Comparison of ENCODE assay signal across 8 cellular contexts in genomic region chr9:74379718-74380117, GRCh38.
A peak's percentile ranks its signal among the peaks of the same experiment; 100 is the strongest.
DNase-seq lines count a peak whose midpoint lies in the region; ATAC-seq and TF ChIP-seq lines count a peak whose summit lies in the region.

No MANE protein-coding gene starts in this region.

- no peak for DNase-seq in AG09319 (ENCODE audit: extremely low read depth, low read depth)
- peak; percentile 14 for DNase-seq in HS-5 (ENCODE audit: low read depth)
- DNase-seq in RPMI8226, result peak; percentile 12
- peak; percentile 67 for DNase-seq in hepatocyte (ENCODE audit: low spot score)
- no peak for DNase-seq in NOMO-1 (lab: John Stamatoyannopoulos, UW; ENCODE audit: unreplicated experiment in 2 of 2)
- DNase-seq in medulla oblongata (ENCODE audit: extremely low spot score), result no peak
- no peak for DNase-seq in ascending aorta (ENCODE audit: low spot score in 2 of 2)

- TF ChIP-seq CTCF in AG09319 (IDR thresholded peaks at IDR 0.05; ENCODE audit: low read depth, low read length), result peak; percentile 3; the same call in 1 of the 2 replicates
- peak; percentile 51 for TF ChIP-seq CTCF in hepatocyte (IDR thresholded peaks at IDR 0.05; ENCODE audit: poor library complexity)
- TF ChIP-seq CTCF in ascending aorta (IDR thresholded peaks at IDR 0.05), result no peak

- no peak overlapping the region for H3K27ac ChIP-seq in hepatocyte
- no peak overlapping the region for H3K27ac ChIP-seq in ascending aorta

- H3K9me2 ChIP-seq in hepatocyte (replicated peaks; ENCODE audit: insufficient read depth), result no peaks in the 10 kb centered on the region

- H4K20me1 ChIP-seq in hepatocyte (ENCODE audit: insufficient read depth, poor library complexity, severe bottlenecking), result no peaks in the 10 kb centered on the region

- H2AFZ ChIP-seq in hepatocyte, result no peak overlapping the region

- no peak overlapping the region for H3K4me3 ChIP-seq in hepatocyte
- no peak overlapping the region for H3K4me3 ChIP-seq in ascending aorta

- H3K4me1 ChIP-seq in hepatocyte (ENCODE audit: insufficient read depth) (no peaks in the 10 kb centered on the region), ascending aorta (no peaks in the 10 kb centered on the region)

- peak; percentile 55 for ATAC-seq in GM18861 (IDR thresholded peaks at IDR 0.05; ENCODE audit: unreplicated experiment)

- no peaks in the 10 kb centered on the region for H3K79me2 ChIP-seq in hepatocyte

- intact Hi-C loops in ascending aorta (cut with DNase I), result no loop called here

- H3K36me3 ChIP-seq in hepatocyte (replicated peaks; ENCODE audit: insufficient read depth, low read depth) (no peaks in the 10 kb centered on the region), ascending aorta (no peaks in the 10 kb centered on the region)

- no peaks in the 10 kb centered on the region for H3K27me3 ChIP-seq in hepatocyte
- H3K27me3 ChIP-seq in ascending aorta, result no peaks in the 10 kb centered on the region

- no peaks in the 10 kb centered on the region for H3K9me3 ChIP-seq in hepatocyte (ENCODE audit: low read depth)
- H3K9me3 ChIP-seq in ascending aorta, result no peaks in the 10 kb centered on the region

- H3K4me2 ChIP-seq in hepatocyte, result no peak overlapping the region

- 42% methylated on average over 2 of the region's 2 CpGs for WGBS in hepatocyte (ENCODE audit: low lambda C conversion rate, missing lambda C conversion rate)

Comparison
In these comparisons a context has a peak if more than half of its experiments do, and no peak if none do; other contexts are left out.
1. DNase-seq: peak in HS-5 (single experiment), RPMI8226 (single experiment) and hepatocyte (single experiment); none in AG09319 (single experiment), NOMO-1 (0 of 2), medulla oblongata (single experiment) and ascending aorta (0 of 2).
2. CTCF ChIP-seq: peak in AG09319 (single experiment) and hepatocyte (single experiment); none in ascending aorta (0 of 3).